7 cellular contexts compared by ENCODE assay signal in the genomic region with DNA sequence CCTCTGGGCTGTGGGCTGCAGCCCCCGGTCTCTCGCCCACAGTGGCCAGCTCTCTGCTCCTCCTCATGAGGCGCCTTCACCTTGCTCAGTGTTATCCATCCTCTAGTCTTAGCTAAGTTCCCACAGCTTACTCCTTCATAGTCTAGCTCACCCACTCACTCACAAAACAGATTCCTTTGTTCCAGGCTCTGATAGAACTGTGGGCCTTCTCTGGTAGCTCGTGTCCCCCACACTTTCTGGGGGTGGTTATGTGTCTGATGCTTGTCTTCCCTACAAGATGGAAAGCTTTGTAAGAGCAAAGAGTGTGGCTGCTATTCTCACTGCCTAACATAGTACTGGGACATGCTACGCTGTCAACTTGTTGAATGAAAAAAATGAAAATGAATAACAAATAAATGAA.
"Had no signal": no experiment of that assay in that cellular context is flagged by ENCODE, and none has a peak within 500 bp of the region (broad histone marks: within the 10 kb centered on the region; RNA-seq: fewer than 3 reads in every experiment).

No MANE protein-coding gene starts in this region.

- ATAC-seq: GM23338, K562 had no signal

- H3K4me3 ChIP-seq: GM23338, K562 had no signal

- DNase-seq: H9, HCEC 1CT, HFFc6, IMR-90, KG1 had no signal
